In genomic region chr7:30134523-30135270, GRCh38 we compare ENCODE assay signal across 8 cellular contexts. TPM values are rescaled to one million over a fixed set of nuclear protein-coding genes. Genes with fewer than 3 reads are reported as not detected.
DNase-seq lines count a peak whose midpoint lies in the region; ATAC-seq, FAIRE-seq and TF ChIP-seq lines count a peak whose summit lies in the region.

TSS of gene MTURN (plus strand) at chr7:30134986. CDS start at chr7:30135137, 151 bp downstream.

- peak within 1 kb of the TSS; percentile 69 to 87 for H3K27ac ChIP-seq in A549
- peak within 1 kb of the TSS; percentile 46 to 88 for H3K27ac ChIP-seq in small intestine (ENCODE audit: low read depth in 1 of 2, low read length in 1 of 2)

- TF ChIP-seq CTCF in A549 (IDR thresholded peaks at IDR 0.05) (no peak), cardiac fibroblast (IDR thresholded peaks at IDR 0.05; ENCODE audit: low read depth, low read length) (no peak)

- TF ChIP-seq RAD21 in A549 (conservative IDR thresholded peaks at IDR 0.05 in 1 of 2, IDR thresholded peaks at IDR 0.05 in 1 of 2), result no peak

- H3K4me3 ChIP-seq in A549 (peak within 1 kb of the TSS; percentile 86), cardiac fibroblast (replicated peaks in 1 of 2; ENCODE audit: low read depth in 2 of 2, low read length in 2 of 2) (peak within 1 kb of the TSS; percentile 81 to 94), small intestine (ENCODE audit: low read depth in 1 of 2, low read length in 2 of 2) (peak within 1 kb of the TSS; percentile 87 to 89)

- peaks cover 0 to under 1% (median 0%) of the 10 kb centered on the region in 3 donors for H3K36me3 Mint-ChIP-seq in immature natural killer cell

- DNase-seq in A549 (ENCODE audit: low read depth in 1 of 2, low spot score in 1 of 2) (peak; percentile 84 to 98), NCI-H2196 (lab: John Stamatoyannopoulos, UW; ENCODE audit: unreplicated experiment) (peak; percentile 94), cardiac fibroblast (ENCODE audit: low read depth in 2 of 2) (peak; percentile 79 to 80), immature natural killer cell (peak; percentile 84 to 89 (median 87)), small intestine (peak; percentile 85)
- peak; percentile 66 to 75 (median 70) for DNase-seq in activated CD4-positive, CD25-positive, alpha-beta regulatory T cell (lab: John Stamatoyannopoulos, UW)

- POLR2A ChIA-PET in A549 (lab: Yijun Ruan, JAX), result interaction anchor here (0.6 kb wide), 1 partner anchor 55 kb away, joined by 3 read pairs; no protein-coding TSS in a partner anchor

- 2% methylated on average over 21 of the region's 98 CpGs for WGBS in A549 (ENCODE audit: missing lambda C conversion rate)
- WGBS in small intestine, 3 donors, result 0 to 1% (median 1%) methylated on average over 62 to 98 of the region's 98 CpGs

- peak; percentile 78 to 82 for ATAC-seq in A549
- ATAC-seq in GM18867 (IDR thresholded peaks at IDR 0.05; ENCODE audit: unreplicated experiment), result peak; percentile 83
- peak; percentile 75 for ATAC-seq in HG03103 (IDR thresholded peaks at IDR 0.05; ENCODE audit: low read depth, unreplicated experiment)

- H3K4me1 ChIP-seq in A549, result peaks cover 4% of the 10 kb centered on the region; the same call in 1 of the 3 replicates
- H3K4me1 ChIP-seq in small intestine (ENCODE audit: control insufficient read depth in 2 of 2, insufficient read depth in 1 of 2, low read depth in 1 of 2, low read length in 1 of 2), result no peaks in the 10 kb centered on the region

- peaks cover 9 to 11% of the 10 kb centered on the region in 2 donors for H3K4me1 Mint-ChIP-seq in immature natural killer cell

- H3K36me3 ChIP-seq in small intestine (ENCODE audit: control insufficient read depth in 2 of 2, insufficient read depth in 2 of 2, low read length in 2 of 2), result no peaks in the 10 kb centered on the region

- CTCF ChIA-PET in A549 (lab: Yijun Ruan, JAX), result interaction anchor here (0.7 to 1.9 kb wide), 6 partner anchors 8 to 279 kb away, joined by 3 to 5 read pairs (median 3); no protein-coding TSS in a partner anchor

- H3K27ac Mint-ChIP-seq in immature natural killer cell, result peak within 1 kb of the TSS; percentile 79 to 91 (median 87)

- H3K27me3 ChIP-seq in small intestine (ENCODE audit: control insufficient read depth in 2 of 2, insufficient read depth in 2 of 2, low read length in 2 of 2), result no peaks in the 10 kb centered on the region

- H3K9me3 ChIP-seq in A549, result no peaks in the 10 kb centered on the region
- H3K9me3 ChIP-seq in small intestine (ENCODE audit: control insufficient read depth, low read depth), result no peaks in the 10 kb centered on the region

- peak within 1 kb of the TSS; percentile 88 to 93 (median 92) for H3K4me3 Mint-ChIP-seq in immature natural killer cell

- TF ChIP-seq POLR2A in A549 (IDR thresholded peaks at IDR 0.05; ENCODE audit: low read length), result no peak

- FAIRE-seq in A549 (lab: Jason Lieb, UNC) (no peak), small intestine (lab: Jason Lieb, UNC) (no peak)

- TF ChIP-seq EP300 in A549 (IDR thresholded peaks at IDR 0.05), result no peak

- peaks cover 2 to 24% (median 16%) of the 10 kb centered on the region in 3 donors for H3K27me3 Mint-ChIP-seq in immature natural killer cell (ENCODE audit: low read depth in 3 of 3)

- no peaks in the 10 kb centered on the region for H3K9me3 Mint-ChIP-seq in immature natural killer cell

- H3K4me2 ChIP-seq in A549, result peak within 1 kb of the TSS; percentile 80

TF ChIP-seq in A549, 52 proteins besides CTCF, POLR2A, EP300 and RAD21:
- peak; percentile 82 for TF ChIP-seq RFX5 (IDR thresholded peaks at IDR 0.05)
- TF ChIP-seq HES2 (IDR thresholded peaks at IDR 0.05), result no peak
- TF ChIP-seq FOXS1 (CRISPR knock-in tag; IDR thresholded peaks at IDR 0.05), result no peak
- TF ChIP-seq EHF (CRISPR knock-in tag; IDR thresholded peaks at IDR 0.05), result no peak
- TF ChIP-seq CHD2 (IDR thresholded peaks at IDR 0.05; ENCODE audit: low read length, partially characterized antibody), result no peak
- TF ChIP-seq NPAS2 (CRISPR knock-in tag; IDR thresholded peaks at IDR 0.05; ENCODE audit: borderline replicate concordance), result no peak
- TF ChIP-seq FOSL2 (IDR thresholded peaks at IDR 0.05), result no peak
- peak; percentile 83 for TF ChIP-seq FOSL2 (CRISPR knock-in tag; IDR thresholded peaks at IDR 0.05)

RNA-seq across cellular contexts. Expression of gene MTURN, which starts in this region (rescaled TPM):
- polyA plus RNA-seq in A549 (2011; rRNA removed) (2.5 and 2.7 TPM in 2 replicates), A549 (2017; fragmentation: RNase III; extraction: RNeasy Plus Mini Kit Qiagen cat#74134 plus additional on column Dnase treatment) (2.2 to 2.4 TPM (median 2.3 TPM) in 3 replicates), immature natural killer cell (10 to 100 TPM in 1 of 3 donors, 1 to 10 TPM in 2; 7.1 to 11.0 (median 7.2) TPM), small intestine (10 to 100 TPM in 1 of 3 donors, 1 to 10 TPM in 2; 2.2 to 10.0 (median 4.1) TPM)
- polyA plus RNA-seq in A549 (2012; cell fraction: cytosol; rRNA removed), result 1.1 and 1.5 TPM in 2 replicates
- polyA plus RNA-seq in A549 (2012; cell fraction: nucleus; rRNA removed), result 1.2 and 1.5 TPM in 2 replicates
- polyA minus RNA-seq in A549 (2011; rRNA and poly(A)+ RNA removed), result 1.4 and 1.6 TPM in 2 replicates

Comparison
In these comparisons a context has a peak if more than half of its experiments do, and no peak if none do; other contexts are left out.
1. Peak in every context shown above with its lines: DNase-seq, ATAC-seq, H3K4me3 ChIP-seq and H3K27ac ChIP-seq.